Comparison of ENCODE assay signal across 8 cellular contexts in genomic region chr17:50056961-50057330, GRCh38. TPM values are rescaled to one million over a fixed set of nuclear protein-coding genes. Genes with fewer than 3 reads are reported as not detected.
DNase-seq lines count a peak whose midpoint lies in the region; ATAC-seq and TF ChIP-seq lines count a peak whose summit lies in the region.

No MANE protein-coding gene starts in this region.

- H3F3A ChIP-seq in DOHH2 (ENCODE audit: control insufficient read depth, insufficient read depth) (no peaks in the 10 kb centered on the region; the same call in 1 of the 2 replicates), PC-3 (ENCODE audit: low read length, unreplicated experiment) (peaks cover 12% of the 10 kb centered on the region), neural progenitor cell (ENCODE audit: low read depth) (peaks cover 30% of the 10 kb centered on the region)

- intact Hi-C loops in PC-3 (cut with micrococcal nuclease) = no loop called here

- peaks cover 28% of the 10 kb centered on the region for H3K27me3 Mint-ChIP-seq in neural progenitor cell (ENCODE audit: insufficient read depth, low read depth)

- H3K9ac ChIP-seq in PC-3 (ENCODE audit: low read length) = peak overlapping the region; percentile 95
- H3K9ac ChIP-seq in neural progenitor cell = no peak overlapping the region

- H3K4me1 Mint-ChIP-seq in neural progenitor cell = peaks cover 28% of the 10 kb centered on the region

- H2AFZ ChIP-seq in PC-3 (ENCODE audit: low read length) (no peak overlapping the region), neural progenitor cell (replicated peaks) (no peak overlapping the region)

- peak overlapping the region; percentile 87 for H3K4me3 Mint-ChIP-seq in neural progenitor cell

- no peak overlapping the region for H3K27ac ChIP-seq in DOHH2 (ENCODE audit: low read depth, low read length)
- H3K27ac ChIP-seq in PC-3 (ENCODE audit: low read length) = peak overlapping the region; percentile 96
- H3K27ac ChIP-seq in epithelial cell of prostate = peak overlapping the region; percentile 100
- no peak overlapping the region for H3K27ac ChIP-seq in neural progenitor cell

- TF ChIP-seq CTCF in DOHH2 (IDR thresholded peaks at IDR 0.05; ENCODE audit: low read depth, low read length, poor library complexity, severe bottlenecking) (no peak), PC-3 (conservative IDR thresholded peaks at IDR 0.05; ENCODE audit: low read depth, low read length) (no peak), neural progenitor cell (IDR thresholded peaks at IDR 0.05) (no peak)

- ATAC-seq in PC-3 = 0 out of 2 replicates have a peak, but pooled peaks have one; percentile 1
- ATAC-seq in HG03432 (IDR thresholded peaks at IDR 0.05; ENCODE audit: unreplicated experiment) = no peak

- no peaks in the 10 kb centered on the region for H4K20me1 ChIP-seq in DOHH2 (ENCODE audit: control insufficient read depth, insufficient read depth, low read depth, low read length)
- peaks cover 36% of the 10 kb centered on the region for H4K20me1 ChIP-seq in PC-3 (ENCODE audit: low read length)
- peaks cover 4% of the 10 kb centered on the region for H4K20me1 ChIP-seq in neural progenitor cell (ENCODE audit: low read depth)

- CTCF ChIA-PET in PC-3 (lab: Charles Lee) = interaction anchor here (0.5 to 4.7 kb wide), 2 partner anchors 30 to 105 kb away, joined by 4 to 37 read pairs; no protein-coding TSS in a partner anchor

- DNase-seq in PC-3 (peak; percentile 52), epithelial cell of prostate (ENCODE audit: low read depth, low spot score) (no peak), neural progenitor cell (ENCODE audit: low spot score) (peak; percentile 49), NCI-H2029 treated with DMSO at 0.1 percent for 48 hours (lab: John Stamatoyannopoulos, UW) (no peak), GM19240 (ENCODE audit: insufficient read length, low spot score) (no peak)
- no peak for DNase-seq in effector CD8-positive, alpha-beta T cell (lab: John Stamatoyannopoulos, UW)

- peak overlapping the region; percentile 71 for H3K4me2 ChIP-seq in DOHH2 (ENCODE audit: low read length)
- peak overlapping the region; percentile 97 for H3K4me2 ChIP-seq in PC-3 (ENCODE audit: low read length)
- peak overlapping the region; percentile 96 for H3K4me2 ChIP-seq in neural progenitor cell

- TSS peak; percentile 17 for BruUV-seq in PC-3 (replicated peaks; lab: Mats Ljungman, UMichigan)

- no peak overlapping the region for H3K27ac Mint-ChIP-seq in neural progenitor cell

- no peaks in the 10 kb centered on the region for H3K36me3 Mint-ChIP-seq in neural progenitor cell

- H3K27me3 ChIP-seq in DOHH2 (ENCODE audit: control insufficient read depth, low read length) = peaks cover 10% of the 10 kb centered on the region
- no peaks in the 10 kb centered on the region for H3K27me3 ChIP-seq in PC-3 (ENCODE audit: low read length)
- H3K27me3 ChIP-seq in neural progenitor cell = peaks cover 50% of the 10 kb centered on the region

- H3K9me3 ChIP-seq in DOHH2 (ENCODE audit: control insufficient read depth, insufficient read depth, low read length) (no peaks in the 10 kb centered on the region), PC-3 (ENCODE audit: low read length) (no peaks in the 10 kb centered on the region), neural progenitor cell (ENCODE audit: low read depth) (no peaks in the 10 kb centered on the region)

- POLR2A ChIA-PET in PC-3 (lab: Charles Lee; ENCODE audit: unreplicated experiment) = interaction anchor here (3.5 kb wide), 1 partner anchor 29 kb away, joined by 65 read pairs; no protein-coding TSS in a partner anchor

- H3K79me2 ChIP-seq in DOHH2 (ENCODE audit: control insufficient read depth, low read length) = 0 out of 2 replicates have a peak, but pooled peaks cover 4% of the 10 kb centered on the region
- H3K79me2 ChIP-seq in PC-3 (ENCODE audit: low read length) = peaks cover 92% of the 10 kb centered on the region
- H3K79me2 ChIP-seq in neural progenitor cell (ENCODE audit: low read depth) = no peaks in the 10 kb centered on the region

- H3K36me3 ChIP-seq in DOHH2 (ENCODE audit: control insufficient read depth, low read length) (no peaks in the 10 kb centered on the region), PC-3 (ENCODE audit: low read depth, low read length) (peaks cover 22% of the 10 kb centered on the region), neural progenitor cell (no peaks in the 10 kb centered on the region)

- H3K4me1 ChIP-seq in DOHH2 (ENCODE audit: control insufficient read depth, low read length) = peaks cover 29% of the 10 kb centered on the region
- H3K4me1 ChIP-seq in PC-3 (ENCODE audit: insufficient read depth, low read length) = peaks cover 80% of the 10 kb centered on the region
- H3K4me1 ChIP-seq in neural progenitor cell = peaks cover 9% of the 10 kb centered on the region

- H3K9me3 Mint-ChIP-seq in neural progenitor cell = no peaks in the 10 kb centered on the region

- peak overlapping the region; percentile 89 for H3K4me3 ChIP-seq in DOHH2 (ENCODE audit: low read length)
- peak overlapping the region; percentile 90 for H3K4me3 ChIP-seq in PC-3 (ENCODE audit: low read length)
- H3K4me3 ChIP-seq in neural progenitor cell = peak overlapping the region; percentile 82

- H3K9me2 ChIP-seq in DOHH2 (replicated peaks; ENCODE audit: control insufficient read depth, low read length) (no peaks in the 10 kb centered on the region), PC-3 (replicated peaks; ENCODE audit: low read length) (no peaks in the 10 kb centered on the region)

RNA-seq across cellular contexts. Expression of gene ITGA3, which starts 1.0 kb away (rescaled TPM):
- total RNA-seq in PC-3 (2014; rRNA removed) = 598 and 763 TPM in 2 replicates
- total RNA-seq in neural progenitor cell (ENCODE audit: low replicate concordance) = 7.7 and 11.9 TPM in 2 replicates

RNA-seq across cellular contexts. Expression of gene PDK2, which starts 38.2 kb away (rescaled TPM):
- total RNA-seq in PC-3 (2014; rRNA removed) (31.9 and 37.6 TPM in 2 replicates), neural progenitor cell (ENCODE audit: low replicate concordance) (12.6 and 17.3 TPM in 2 replicates)

Comparison
In these comparisons a context has a peak if more than half of its experiments do, and no peak if none do; other contexts are left out.
1. H3K27ac ChIP-seq: peak in PC-3 (single experiment) and epithelial cell of prostate (single experiment); none in DOHH2 (single experiment) and neural progenitor cell (single experiment).
2. DNase-seq: peak in PC-3 (single experiment) and neural progenitor cell (single experiment); none in epithelial cell of prostate (single experiment), effector CD8-positive, alpha-beta T cell (single experiment), NCI-H2029 treated with DMSO at 0.1 percent for 48 hours (single experiment) and GM19240 (single experiment).
3. RNA of gene ITGA3, which starts 1.0 kb away (total RNA-seq): 598 to 763 TPM in PC-3; 7.7 to 11.9 TPM in neural progenitor cell; every median in the first group is over 10 times any median in the second.
4. Peak in every context shown above with its lines, with median percentiles within 50 percentile points of each other: H3K4me2 ChIP-seq and H3K4me3 ChIP-seq.